9 cellular contexts compared by ENCODE assay signal in the genomic region with DNA sequence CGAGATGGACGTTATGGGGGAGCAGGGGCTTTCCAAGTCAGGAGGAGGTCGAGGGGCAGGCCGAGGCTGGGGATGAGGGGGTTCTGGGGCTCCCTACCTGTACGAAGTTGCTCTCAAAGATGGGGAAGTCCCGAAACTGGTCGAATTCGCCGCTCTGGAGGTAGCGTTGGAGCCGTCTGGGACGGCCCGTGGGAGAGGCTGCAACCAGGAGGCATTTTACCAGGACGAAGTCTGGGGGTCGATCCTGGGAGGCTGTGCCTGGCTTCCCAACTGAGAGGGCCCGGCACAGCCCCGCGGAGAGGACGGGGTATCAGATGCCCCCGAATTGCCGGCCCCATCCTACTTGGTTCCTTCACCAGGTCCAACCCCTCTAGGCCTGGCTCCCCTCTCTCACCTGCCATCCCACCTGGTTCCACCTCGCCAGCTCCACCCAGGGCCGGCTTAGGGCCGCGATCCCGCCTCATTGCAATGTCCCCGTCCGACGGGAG. TPM values are rescaled to one million over a fixed set of nuclear protein-coding genes. Genes with fewer than 3 reads are reported as not detected.
DNase-seq lines count a peak whose midpoint lies in the region; ATAC-seq and TF ChIP-seq lines count a peak whose summit lies in the region.
"Had no signal": no experiment of that assay in that cellular context is flagged by ENCODE, and none has a peak within 500 bp of the region (broad histone marks: within the 10 kb centered on the region; RNA-seq: fewer than 3 reads in every experiment).

No MANE protein-coding gene starts in this region.

- no peak overlapping the region for H3K4me2 ChIP-seq in PC-9

- peak overlapping the region; percentile 100 for H3K4me3 Mint-ChIP-seq in activated naive CD4-positive, alpha-beta T cell treated with anti-CD3 and anti-CD28 coated beads, Interleukin-2, amount 10 ng/mL, durations not matched to agents 7 days and 5 days
- peak overlapping the region; percentile 97 for H3K4me3 Mint-ChIP-seq in activated naive CD8-positive, alpha-beta T cell treated with anti-CD3 and anti-CD28 coated beads for 36 hours

- 70 to 73% methylated on average over 29 of the region's 29 CpGs for WGBS in tibial nerve, 2 donors

- H2AFZ ChIP-seq in PC-9 = no peak overlapping the region

- peaks cover 23% of the 10 kb centered on the region for H3K36me3 Mint-ChIP-seq in activated naive CD4-positive, alpha-beta T cell treated with anti-CD3 and anti-CD28 coated beads, Interleukin-2, amount 10 ng/mL, durations not matched to agents 7 days and 5 days
- H3K36me3 Mint-ChIP-seq in activated naive CD8-positive, alpha-beta T cell treated with anti-CD3 and anti-CD28 coated beads for 36 hours = peaks cover 18% of the 10 kb centered on the region

- peaks cover 27% of the 10 kb centered on the region for H3K79me2 ChIP-seq in PC-9 (ENCODE audit: low read depth)

- TF ChIP-seq EP300 in tibial nerve (IDR thresholded peaks at IDR 0.05) = no peak

- H3K36me3 ChIP-seq in left lung (peaks cover 0 to 27% of the 10 kb centered on the region in 2 donors), tibial nerve (peaks cover 0 to 27% (median 11%) of the 10 kb centered on the region in 3 donors), PC-9 (ENCODE audit: low read depth) (no peaks in the 10 kb centered on the region)

- H3K9me3 Mint-ChIP-seq in activated naive CD4-positive, alpha-beta T cell treated with anti-CD3 and anti-CD28 coated beads, Interleukin-2, amount 10 ng/mL, durations not matched to agents 7 days and 5 days = peaks cover 4% of the 10 kb centered on the region
- no peaks in the 10 kb centered on the region for H3K9me3 Mint-ChIP-seq in activated naive CD8-positive, alpha-beta T cell treated with anti-CD3 and anti-CD28 coated beads for 36 hours

- POLR2A ChIA-PET in PC-9 (lab: Charles Lee; ENCODE audit: unreplicated experiment) = interaction anchor here (0.8 kb wide), 1 partner anchor 473 kb away, joined by 17 read pairs; no protein-coding TSS in a partner anchor

- no peak for ATAC-seq in left lung

- H3K27me3 ChIP-seq in left lung = no peaks in the 10 kb centered on the region
- H3K27me3 ChIP-seq in tibial nerve = no peaks in the 10 kb centered on the region
- no peaks in the 10 kb centered on the region for H3K27me3 ChIP-seq in PC-9 (ENCODE audit: insufficient read depth, low read depth)

- in situ Hi-C loops in GM13977 (cut with MboI; ENCODE audit: low pct_unique_long_range_greater_than_20kb, low sequenced_read_pairs, unreplicated experiment) = no loop called here

- H3K27me3 Mint-ChIP-seq in activated naive CD4-positive, alpha-beta T cell treated with anti-CD3 and anti-CD28 coated beads, Interleukin-2, amount 10 ng/mL, durations not matched to agents 7 days and 5 days = peaks cover 26% of the 10 kb centered on the region
- H3K27me3 Mint-ChIP-seq in activated naive CD8-positive, alpha-beta T cell treated with anti-CD3 and anti-CD28 coated beads for 36 hours = no peaks in the 10 kb centered on the region

- peaks cover 27% of the 10 kb centered on the region for H4K20me1 ChIP-seq in PC-9 (ENCODE audit: insufficient read depth)

- no peaks in the 10 kb centered on the region for H3K9me2 ChIP-seq in PC-9 (ENCODE audit: insufficient read depth)

- no TSS peak for BruUV-seq in PC-9 (replicated peaks; lab: Mats Ljungman, UMichigan)

- intact Hi-C loops in left lung (cut with DNase I) (no loop called here), PC-9 (cut with micrococcal nuclease; ENCODE audit: unreplicated experiment) (loop anchor here (1.0 to 5.0 kb wide), 2 partner anchors 36 to 108 kb away; partner anchors contain the start of genes JOSD2 and NAPSA)

- CTCF ChIA-PET in activated naive CD4-positive, alpha-beta T cell treated with anti-CD3 and anti-CD28 coated beads, Interleukin-2, amount 10 ng/mL, durations not matched to agents 7 days and 5 days (lab: Charles Lee) = no interaction called here
- CTCF ChIA-PET in PC-9 (lab: Charles Lee) = interaction anchor here (0.6 kb wide), 1 partner anchor 468 kb away, joined by 3 read pairs; no protein-coding TSS in a partner anchor

- H3K4me1 Mint-ChIP-seq in activated naive CD4-positive, alpha-beta T cell treated with anti-CD3 and anti-CD28 coated beads, Interleukin-2, amount 10 ng/mL, durations not matched to agents 7 days and 5 days = peaks cover 26% of the 10 kb centered on the region
- peaks cover 8% of the 10 kb centered on the region for H3K4me1 Mint-ChIP-seq in activated naive CD8-positive, alpha-beta T cell treated with anti-CD3 and anti-CD28 coated beads for 36 hours

- H3F3A ChIP-seq in PC-9 (ENCODE audit: insufficient read depth, low read depth) = peaks cover 22% of the 10 kb centered on the region

- TF ChIP-seq CTCF in left lung (IDR thresholded peaks at IDR 0.05) = no peak
- TF ChIP-seq CTCF in tibial nerve (IDR thresholded peaks at IDR 0.05) = no peak
- TF ChIP-seq CTCF in GM13977 (IDR thresholded peaks at IDR 0.05; ENCODE audit: extremely low read depth, insufficient read depth, missing control alignments) = no peak
- TF ChIP-seq CTCF in PC-9 (conservative IDR thresholded peaks at IDR 0.05) = no peak

- TF ChIP-seq POLR2A in tibial nerve (IDR thresholded peaks at IDR 0.05) = no peak

- H3K27ac ChIP-seq in left lung (peak overlapping the region in 1 of 2 donors; percentile 82), tibial nerve (peak overlapping the region in 2 of 4 donors; percentile 83 to 85), PC-9 (no peak overlapping the region)

- no peaks in the 10 kb centered on the region for H3K9me3 ChIP-seq in left lung
- no peaks in the 10 kb centered on the region for H3K9me3 ChIP-seq in tibial nerve
- no peaks in the 10 kb centered on the region for H3K9me3 ChIP-seq in PC-9 (ENCODE audit: insufficient read depth, low read depth)

- DNase-seq in activated naive CD4-positive, alpha-beta T cell treated with anti-CD3 and anti-CD28 coated beads, Interleukin-2, amount 10 ng/mL, durations not matched to agents 7 days and 5 days = no peak
- no peak for DNase-seq in activated naive CD4-positive, alpha-beta T cell (lab: John Stamatoyannopoulos, UW)
- no peak for DNase-seq in activated naive CD8-positive, alpha-beta T cell treated with anti-CD3 and anti-CD28 coated beads for 36 hours
- DNase-seq in left lung = no peak
- no peak for DNase-seq in tibial nerve (ENCODE audit: low spot score in 2 of 2)
- DNase-seq in NCI-H1105 (lab: John Stamatoyannopoulos, UW) = no peak
- DNase-seq in GM13977 (ENCODE audit: low spot score) = no peak
- DNase-seq in PC-9 = no peak

- H3K4me3 ChIP-seq in left lung = peak overlapping the region; percentile 91 to 98
- peak overlapping the region; percentile 77 to 91 (median 87) for H3K4me3 ChIP-seq in tibial nerve
- H3K4me3 ChIP-seq in PC-9 = no peak overlapping the region

- peak overlapping the region; percentile 89 for H3K27ac Mint-ChIP-seq in activated naive CD4-positive, alpha-beta T cell treated with anti-CD3 and anti-CD28 coated beads, Interleukin-2, amount 10 ng/mL, durations not matched to agents 7 days and 5 days
- H3K27ac Mint-ChIP-seq in activated naive CD8-positive, alpha-beta T cell treated with anti-CD3 and anti-CD28 coated beads for 36 hours = peak overlapping the region; percentile 38

- H3K4me1 ChIP-seq in left lung (peaks cover 9 to 18% of the 10 kb centered on the region in 2 donors), tibial nerve (peaks cover 0 to 24% (median 14%) of the 10 kb centered on the region in 4 donors), PC-9 (replicated peaks; ENCODE audit: insufficient read depth) (peaks cover 8% of the 10 kb centered on the region)

RNA-seq across cellular contexts. Expression of gene EMC10, which starts 0.5 kb away (rescaled TPM):
- total RNA-seq in activated naive CD8-positive, alpha-beta T cell treated with anti-CD3 and anti-CD28 coated beads for 36 hours = 10 to 100 TPM; 49.7 to 50.1 TPM
- total RNA-seq in left lung (100 to 1,000 TPM; 126 to 157 TPM), tibial nerve (10 to 100 TPM; 48.5 to 79.4 (median 59.7) TPM), PC-9 (2021) (118 and 121 TPM in 2 replicates)

RNA-seq across cellular contexts. Expression of gene GARIN5A, which starts 0.9 kb away (rescaled TPM):
- total RNA-seq in activated naive CD8-positive, alpha-beta T cell treated with anti-CD3 and anti-CD28 coated beads for 36 hours = under 1 TPM; 0.52 to 0.90 TPM
- total RNA-seq in left lung (1 to 10 TPM; 2.6 to 4.3 TPM), tibial nerve (not detected), PC-9 (2021) (3.7 and 7.3 TPM in 2 replicates)

RNA-seq across cellular contexts. Expression of gene JOSD2, which starts 35.2 kb away (rescaled TPM):
- 10 to 100 TPM; 26.2 to 27.0 TPM for total RNA-seq in activated naive CD8-positive, alpha-beta T cell treated with anti-CD3 and anti-CD28 coated beads for 36 hours
- total RNA-seq in left lung (10 to 100 TPM; 44.1 to 52.0 TPM), tibial nerve (10 to 100 TPM; 32.3 to 52.2 (median 38.8) TPM), PC-9 (2021) (44.3 and 56.0 TPM in 2 replicates)

RNA-seq across cellular contexts. Expression of gene ASPDH, which starts 37.9 kb away (rescaled TPM):
- total RNA-seq in activated naive CD8-positive, alpha-beta T cell treated with anti-CD3 and anti-CD28 coated beads for 36 hours = not detected
- not detected for total RNA-seq in left lung
- not detected for total RNA-seq in tibial nerve
- not detected in 2 replicates for total RNA-seq in PC-9 (2021)
- total RNA-seq: SK-MEL-5 had no signal

RNA-seq across cellular contexts. Expression of gene MYBPC2, which starts 43.1 kb away (rescaled TPM):
- total RNA-seq in activated naive CD8-positive, alpha-beta T cell treated with anti-CD3 and anti-CD28 coated beads for 36 hours = under 1 TPM; 0.12 to 0.45 TPM
- under 1 TPM in 1 of 2 donors, not detected in 1; 0.16 TPM for total RNA-seq in left lung
- total RNA-seq in tibial nerve = under 1 TPM in 1 of 4 donors, not detected in 3; 0.21 TPM
- not detected in 2 replicates for total RNA-seq in PC-9 (2021)
- total RNA-seq: SK-MEL-5 had no signal
